Comparison of ENCODE assay signal across 18 cellular contexts in genomic region chr17:55492951-55493350, GRCh38. TPM values are rescaled to one million over a fixed set of nuclear protein-coding genes. Genes with fewer than 3 reads are reported as not detected.
DNase-seq lines count a peak whose midpoint lies in the region; ATAC-seq and TF ChIP-seq lines count a peak whose summit lies in the region.
"Had no signal": no experiment of that assay in that cellular context is flagged by ENCODE, and none has a peak within 500 bp of the region (broad histone marks: within the 10 kb centered on the region; RNA-seq: fewer than 3 reads in every experiment).

No MANE protein-coding gene starts in this region.

- no peaks in the 10 kb centered on the region for H3K36me3 Mint-ChIP-seq in endothelial cell (ENCODE audit: low read depth, unreplicated experiment)

- H3K27me3 ChIP-seq in Karpas-422 (ENCODE audit: low read length): no peaks in the 10 kb centered on the region
- H3K27me3 ChIP-seq: BLaER1 had no signal

- peak; percentile 27 for DNase-seq in Karpas-422
- peak; percentile 6 for DNase-seq in endothelial cell (ENCODE audit: low spot score)
- DNase-seq in NCI-H226: no peak
- DNase-seq in islet precursor cell: no peak
- no peak for DNase-seq in HT-29 (ENCODE audit: low spot score)
- DNase-seq: DMS 273 treated with DMSO at 0.1 percent for 48 hours, IMR-90, MV-4-11, NCI-H1436, NCI-H2227 treated with DMSO at 0.1 percent for 48 hours, NCI-H526 treated with DMSO at 0.1 percent for 48 hours, PC-3 had no signal

- H3K4me3 ChIP-seq in Karpas-422 (ENCODE audit: low read length): no peak overlapping the region
- H3K4me3 ChIP-seq in mesodermal cell (ENCODE audit: extremely low read depth, insufficient read depth, low read length, poor library complexity, severe bottlenecking): no peak overlapping the region
- H3K4me3 ChIP-seq: BLaER1 had no signal

- H3K27ac ChIP-seq in Karpas-422 (ENCODE audit: low read length) (no peak overlapping the region), mesodermal cell (ENCODE audit: low read depth, low read length, severe bottlenecking) (peak overlapping the region; percentile 16)
- H3K27ac ChIP-seq: BLaER1 had no signal

- no peaks in the 10 kb centered on the region for H3K27me3 Mint-ChIP-seq in endothelial cell (ENCODE audit: unreplicated experiment)

- no peak overlapping the region for H2AFZ ChIP-seq in Karpas-422 (ENCODE audit: low read length)

- H3K79me2 ChIP-seq in Karpas-422 (ENCODE audit: low read length): no peaks in the 10 kb centered on the region

- no peak for ATAC-seq in HG02759 (IDR thresholded peaks at IDR 0.05; ENCODE audit: unreplicated experiment)
- ATAC-seq: PC-3 had no signal

- H3K9me3 ChIP-seq in Karpas-422 (ENCODE audit: low read length) (no peaks in the 10 kb centered on the region), mesodermal cell (ENCODE audit: control insufficient read depth, low read length) (no peaks in the 10 kb centered on the region)
- H3K9me3 ChIP-seq: BLaER1 had no signal

- H3K9me3 Mint-ChIP-seq in endothelial cell (ENCODE audit: unreplicated experiment): no peaks in the 10 kb centered on the region

- no peak overlapping the region for H3K4me2 ChIP-seq in Karpas-422 (ENCODE audit: low read depth, low read length, poor library complexity, severe bottlenecking)
- H3K4me2 ChIP-seq: BLaER1 had no signal

- H3K4me1 ChIP-seq in Karpas-422 (ENCODE audit: low read length): no peaks in the 10 kb centered on the region
- H3K4me1 ChIP-seq in mesodermal cell (ENCODE audit: control insufficient read depth, insufficient read depth, low read length, poor library complexity, severe bottlenecking): no peaks in the 10 kb centered on the region
- H3K4me1 ChIP-seq: BLaER1 had no signal

- no peaks in the 10 kb centered on the region for H4K20me1 ChIP-seq in Karpas-422 (ENCODE audit: insufficient read depth, low read depth, low read length)
- H4K20me1 ChIP-seq: BLaER1 had no signal

- WGBS in mesodermal cell (ENCODE audit: insufficient coverage in 2 of 2), 2 experiments: 80% methylated on average over 2 of the region's 3 CpGs; no CpG with 5 or more reads in 1 of the 2 experiments

- peaks cover 8% of the 10 kb centered on the region for H3K4me1 Mint-ChIP-seq in endothelial cell (ENCODE audit: unreplicated experiment)

- no peaks in the 10 kb centered on the region for H3K36me3 ChIP-seq in Karpas-422 (ENCODE audit: insufficient read depth, low read length)
- no peaks in the 10 kb centered on the region for H3K36me3 ChIP-seq in mesodermal cell (ENCODE audit: control insufficient read depth, insufficient read depth, low read length)
- H3K36me3 ChIP-seq: BLaER1 had no signal

- TF ChIP-seq CTCF in endothelial cell (IDR thresholded peaks at IDR 0.05; ENCODE audit: unreplicated experiment): no peak

- peak overlapping the region; percentile 75 for H3K27ac Mint-ChIP-seq in endothelial cell (ENCODE audit: unreplicated experiment)

- no peaks in the 10 kb centered on the region for H3K9me2 ChIP-seq in Karpas-422 (replicated peaks; ENCODE audit: insufficient read depth, low read length)

- H3K4me3 Mint-ChIP-seq in endothelial cell (ENCODE audit: unreplicated experiment): no peak overlapping the region

- no peak overlapping the region for H3K9ac ChIP-seq in Karpas-422 (ENCODE audit: low read length)
- H3K9ac ChIP-seq: BLaER1 had no signal

RNA-seq across cellular contexts. Expression of gene SMIM36, which starts 18.3 kb away (rescaled TPM):
- total RNA-seq in Karpas-422 (2014; rRNA removed; shearing (Covaris generic); ENCODE audit: low replicate concordance): not detected in 2 replicates
- total RNA-seq in endothelial cell (ENCODE audit: unreplicated experiment): not detected
- not detected for polyA plus RNA-seq in mesodermal cell (2013, experiment 1 of 2)
- polyA plus RNA-seq in mesodermal cell (2013, experiment 2 of 2): not detected
- total RNA-seq in HT-29 (2014; rRNA removed; shearing (Covaris generic)): 0.29 TPM in 1 of 2 replicates, not detected in the other
- total RNA-seq: H4, IMR-90, PC-3, SK-MEL-5 had no signal
- polyA plus RNA-seq: AG04450, IMR-90 had no signal

Comparison
In these comparisons a context has a peak if more than half of its experiments do, and no peak if none do; other contexts are left out.
1. DNase-seq: peak in Karpas-422 (single experiment) and endothelial cell (single experiment); none in NCI-H226 (single experiment), islet precursor cell (single experiment) and HT-29 (single experiment).